Comparison of ENCODE assay signal across 18 cellular contexts in genomic region chr12:96902076-96902475, GRCh38.
DNase-seq lines count a peak whose midpoint lies in the region; ATAC-seq and TF ChIP-seq lines count a peak whose summit lies in the region.
"Had no signal": no experiment of that assay in that cellular context is flagged by ENCODE, and none has a peak within 500 bp of the region (broad histone marks: within the 10 kb centered on the region; RNA-seq: fewer than 3 reads in every experiment).

No MANE protein-coding gene starts in this region.

- H3K4me3 ChIP-seq in DOHH2 (ENCODE audit: low read length) (no peak overlapping the region), NB4 (ENCODE audit: low read depth, low read length) (no peak overlapping the region), choroid plexus epithelial cell (ENCODE audit: low read depth, low read length) (no peak overlapping the region)
- H3K4me3 ChIP-seq: gastroesophageal sphincter, HAP-1 had no signal

- peak; percentile 38 for ATAC-seq in GM19351 (IDR thresholded peaks at IDR 0.05; ENCODE audit: unreplicated experiment)
- no peak for ATAC-seq in activated CD4-positive, CD25-positive, alpha-beta regulatory T cell treated with anti-CD3 and anti-CD28 coated beads, Interleukin-2, amount 50 U/mL, for 24 hours
- ATAC-seq: gastroesophageal sphincter; right cardiac atrium; stimulated activated naive CD8-positive, alpha-beta T cell treated with anti-CD3 and anti-CD28 coated beads, Interleukin-15, amount 100 ng/mL, for 72 hours had no signal

- TF ChIP-seq CTCF in DOHH2 (IDR thresholded peaks at IDR 0.05; ENCODE audit: low read depth, low read length, poor library complexity, severe bottlenecking) = peak; percentile 39
- TF ChIP-seq CTCF in NB4 (IDR thresholded peaks at IDR 0.05; ENCODE audit: low read depth, low read length) = peak; percentile 22
- TF ChIP-seq CTCF in choroid plexus epithelial cell (conservative IDR thresholded peaks at IDR 0.05; ENCODE audit: low read depth, low read length) = peak; percentile 26

- H3K27ac ChIP-seq in DOHH2 (ENCODE audit: low read depth, low read length) = no peak overlapping the region
- H3K27ac ChIP-seq: gastroesophageal sphincter had no signal

- no peaks in the 10 kb centered on the region for H3K9me3 ChIP-seq in DOHH2 (ENCODE audit: control insufficient read depth, insufficient read depth, low read length)
- H3K9me3 ChIP-seq: gastroesophageal sphincter, HAP-1 had no signal

- no peaks in the 10 kb centered on the region for H4K20me1 ChIP-seq in DOHH2 (ENCODE audit: control insufficient read depth, insufficient read depth, low read depth, low read length)

- DNase-seq in NB4 (ENCODE audit: low read depth) (peak; percentile 48), choroid plexus epithelial cell (ENCODE audit: low read depth) (peak; percentile 46), kidney glomerular epithelial cell (lab: John Stamatoyannopoulos, UW) (no peak), NCI-H1930 (lab: John Stamatoyannopoulos, UW) (no peak), DMS79 treated with DMSO at 0.1 percent for 48 hours (lab: John Stamatoyannopoulos, UW) (no peak)
- DNase-seq: activated T-cell treated with anti-CD3 and anti-CD28 coated beads, Interleukin-2, amount 50 U/mL, for 1 hour; C1 segment of cervical spinal cord; cortex of kidney; kidney; NCI-H2227 treated with DMSO at 0.1 percent for 48 hours; right cardiac atrium; Right ventricle myocardium superior; stimulated activated naive CD8-positive, alpha-beta T cell treated with anti-CD3 and anti-CD28 coated beads, Interleukin-15, amount 100 ng/mL, for 72 hours had no signal

- peaks cover 10% of the 10 kb centered on the region for H3K4me1 ChIP-seq in DOHH2 (ENCODE audit: control insufficient read depth, low read length)
- H3K4me1 ChIP-seq: HAP-1 had no signal

- no peaks in the 10 kb centered on the region for H3K79me2 ChIP-seq in DOHH2 (ENCODE audit: control insufficient read depth, low read length)

- H3F3A ChIP-seq in DOHH2 (ENCODE audit: control insufficient read depth, insufficient read depth) = no peaks in the 10 kb centered on the region

- TF ChIP-seq POLR2A in NB4 (IDR thresholded peaks at IDR 0.05; ENCODE audit: extremely low read depth, insufficient read length) = no peak

- H3K4me2 ChIP-seq in DOHH2 (ENCODE audit: low read length) = no peak overlapping the region

- H3K36me3 ChIP-seq in DOHH2 (ENCODE audit: control insufficient read depth, low read length) = no peaks in the 10 kb centered on the region
- H3K36me3 ChIP-seq: gastroesophageal sphincter, HAP-1 had no signal

- H3K27me3 ChIP-seq in DOHH2 (ENCODE audit: control insufficient read depth, low read length) = peaks cover 9% of the 10 kb centered on the region; the same call in 1 of the 2 replicates
- H3K27me3 ChIP-seq: gastroesophageal sphincter had no signal

- H3K9me2 ChIP-seq in DOHH2 (replicated peaks; ENCODE audit: control insufficient read depth, low read length) = no peaks in the 10 kb centered on the region

Comparison
In these comparisons a context has a peak if more than half of its experiments do, and no peak if none do; other contexts are left out.
1. DNase-seq: peak in NB4 (single experiment) and choroid plexus epithelial cell (single experiment); none in kidney glomerular epithelial cell (single experiment), NCI-H1930 (0 of 2) and DMS79 treated with DMSO at 0.1 percent for 48 hours (single experiment).
2. Peak in every context shown above with its lines, with median percentiles within 50 percentile points of each other: CTCF ChIP-seq.